12 cellular contexts compared by ENCODE assay signal in genomic region chr6:33599413-33599911, GRCh38. TPM values are rescaled to one million over a fixed set of nuclear protein-coding genes. Genes with fewer than 3 reads are reported as not detected.
DNase-seq lines count a peak whose midpoint lies in the region; ATAC-seq, FAIRE-seq and TF ChIP-seq lines count a peak whose summit lies in the region.
"Had no signal": no experiment of that assay in that cellular context is flagged by ENCODE, and none has a peak within 500 bp of the region (broad histone marks: within the 10 kb centered on the region; RNA-seq: fewer than 3 reads in every experiment).

No MANE protein-coding gene starts in this region.

- H3K4me2 ChIP-seq in A549: peak overlapping the region; percentile 62

- no peak overlapping the region for H3K9ac ChIP-seq in adipocyte (ENCODE audit: low read length)

- FAIRE-seq in A549 (lab: Jason Lieb, UNC): no peak

- ATAC-seq in A549 (peak; percentile 71 to 75), GM18861 (IDR thresholded peaks at IDR 0.05; ENCODE audit: unreplicated experiment) (no peak), HG02678 (IDR thresholded peaks at IDR 0.05; ENCODE audit: unreplicated experiment) (no peak), HG02588 (IDR thresholded peaks at IDR 0.05; ENCODE audit: unreplicated experiment) (no peak)

- no peak for TF ChIP-seq CTCF in A549 (IDR thresholded peaks at IDR 0.05)

- 25% methylated on average over 5 of the region's 9 CpGs for WGBS in A549 (ENCODE audit: missing lambda C conversion rate)

- H3K9me3 ChIP-seq in A549 (no peaks in the 10 kb centered on the region), adipocyte (ENCODE audit: control insufficient read depth, low read length) (no peaks in the 10 kb centered on the region)

- no peaks in the 10 kb centered on the region for H3K27me3 ChIP-seq in adipocyte (replicated peaks; ENCODE audit: control insufficient read depth, insufficient read depth, low read length)
- H3K27me3 ChIP-seq: heart left ventricle had no signal

- H3K4me3 ChIP-seq in A549: no peak overlapping the region
- H3K4me3 ChIP-seq in adipocyte (ENCODE audit: low read length): no peak overlapping the region
- H3K4me3 ChIP-seq: heart left ventricle had no signal

- peaks cover 23% of the 10 kb centered on the region for H3K4me1 ChIP-seq in A549
- H3K4me1 ChIP-seq in adipocyte (ENCODE audit: control insufficient read depth, insufficient read depth, low read length): no peaks in the 10 kb centered on the region

- H3K27ac ChIP-seq in A549: peak overlapping the region; percentile 65 to 71

- no peak for TF ChIP-seq RAD21 in A549 (conservative IDR thresholded peaks at IDR 0.05 in 1 of 2, IDR thresholded peaks at IDR 0.05 in 1 of 2)

- no peak for TF ChIP-seq POLR2A in A549 (IDR thresholded peaks at IDR 0.05; ENCODE audit: low read length)

- TF ChIP-seq EP300 in A549 (IDR thresholded peaks at IDR 0.05): no peak

- no peaks in the 10 kb centered on the region for H3K36me3 ChIP-seq in adipocyte (ENCODE audit: control insufficient read depth, insufficient read depth, low read length, severe bottlenecking)
- H3K36me3 ChIP-seq: heart left ventricle had no signal

- DNase-seq in A549 (ENCODE audit: low read depth in 1 of 2, low spot score in 1 of 2) (peak in 1 of 2 experiments; percentile 20), HT1080 (ENCODE audit: low read depth) (peak; percentile 83), adipocyte (ENCODE audit: low read depth) (peak; percentile 24), kidney tubule cell (ENCODE audit: low spot score) (peak; percentile 95)
- no peak for DNase-seq in activated CD8-positive, alpha-beta memory T cell treated with anti-CD3 and anti-CD28 coated beads, Interleukin-2, amount 50 U/mL, for 4 hours
- DNase-seq: activated CD4-positive, alpha-beta T cell treated with anti-CD3 and anti-CD28 coated beads, Interleukin-2, amount 50 U/mL, for 48 hours; AML-193; NCI-H82 had no signal

- POLR2A ChIA-PET in A549 (lab: Yijun Ruan, JAX): interaction anchor here (1.2 kb wide), 1 partner anchor 21 kb away, joined by 3 read pairs; the partner anchor contains the start of gene ITPR3

- CTCF ChIA-PET in A549 (lab: Yijun Ruan, JAX): interaction anchor here (0.9 to 2.7 kb wide), 6 partner anchors 9 to 101 kb away, joined by 3 to 10 read pairs (median 5); no protein-coding TSS in a partner anchor

TF ChIP-seq in A549, 52 proteins besides CTCF, POLR2A, EP300 and RAD21:
- TF ChIP-seq HMGXB4 (CRISPR knock-in tag; IDR thresholded peaks at IDR 0.05; ENCODE audit: borderline replicate concordance) (no peak), JUN (IDR thresholded peaks at IDR 0.05) (0 out of 5 replicates have a peak, but pooled peaks of 1 of the 2 experiments have one; percentile 19), MAX (IDR thresholded peaks at IDR 0.05) (0 out of 2 replicates have a peak, but pooled peaks have one; percentile 20)

RNA-seq across cellular contexts. Expression of gene BAK1, which starts 19.4 kb away (rescaled TPM):
- polyA plus RNA-seq in A549 (2011; rRNA removed) (11.9 and 12.6 TPM in 2 replicates), A549 (2017; fragmentation: RNase III; extraction: RNeasy Plus Mini Kit Qiagen cat#74134 plus additional on column Dnase treatment) (16.9 to 19.0 TPM (median 18.8 TPM) in 3 replicates)
- 11.5 and 16.6 TPM in 2 replicates for polyA plus RNA-seq in A549 (2012; cell fraction: cytosol; rRNA removed)
- polyA plus RNA-seq in A549 (2012; cell fraction: nucleus; rRNA removed): 13.1 and 13.6 TPM in 2 replicates
- polyA minus RNA-seq in A549 (2011; rRNA and poly(A)+ RNA removed): 17.3 and 20.9 TPM in 2 replicates
- total RNA-seq in HT1080 (2014; rRNA removed; shearing (Covaris generic)): 20.8 and 23.6 TPM in 2 replicates
- 23.8 and 25.2 TPM in 2 replicates for polyA plus RNA-seq in HT1080 (2015; cell fraction: cytosol; rRNA removed)
- polyA plus RNA-seq in HT1080 (2015; cell fraction: nucleus; rRNA removed): 19.1 and 19.3 TPM in 2 replicates

RNA-seq across cellular contexts. Expression of gene ITPR3, which starts 21.7 kb away (rescaled TPM):
- polyA plus RNA-seq in A549 (2011; rRNA removed): 17.6 and 19.1 TPM in 2 replicates
- 25.0 and 29.1 TPM in 2 replicates for polyA plus RNA-seq in A549 (2012; cell fraction: cytosol; rRNA removed)
- polyA plus RNA-seq in A549 (2012; cell fraction: nucleus; rRNA removed): 77.0 and 104 TPM in 2 replicates
- polyA plus RNA-seq in A549 (2017; fragmentation: RNase III; extraction: RNeasy Plus Mini Kit Qiagen cat#74134 plus additional on column Dnase treatment): 19.0 to 20.8 TPM (median 20.7 TPM) in 3 replicates
- 29.3 and 39.6 TPM in 2 replicates for polyA minus RNA-seq in A549 (2011; rRNA and poly(A)+ RNA removed)
- total RNA-seq in HT1080 (2014; rRNA removed; shearing (Covaris generic)): 32.5 and 38.3 TPM in 2 replicates
- polyA plus RNA-seq in HT1080 (2015; cell fraction: cytosol; rRNA removed): 24.5 and 28.2 TPM in 2 replicates
- 91.5 and 101 TPM in 2 replicates for polyA plus RNA-seq in HT1080 (2015; cell fraction: nucleus; rRNA removed)

Comparison
In these comparisons a context has a peak if more than half of its experiments do, and no peak if none do; other contexts are left out.
1. ATAC-seq: peak in A549 (2 of 2); none in GM18861 (single experiment), HG02678 (single experiment) and HG02588 (single experiment).